1 cellular context compared by ENCODE assay signal in genomic region chr3:152611905-152612304, GRCh38.
TF ChIP-seq lines count a peak whose summit lies in the region.

No MANE protein-coding gene starts in this region.

TF ChIP-seq in K562, 482 proteins besides CTCF, POLR2A, EP300 and RAD21 (continued from another document):
- TF ChIP-seq MITF (IDR thresholded peaks at IDR 0.05): no peak
- TF ChIP-seq CCNT2 (IDR thresholded peaks at IDR 0.05; ENCODE audit: borderline replicate concordance, extremely low read depth, insufficient read length, low read depth, low read length): no peak
- no peak for TF ChIP-seq ATF7 (IDR thresholded peaks at IDR 0.05)
- no peak for TF ChIP-seq ZNF518B (CRISPR knock-in tag; IDR thresholded peaks at IDR 0.05)
- TF ChIP-seq RBM39 (optimal IDR thresholded peaks at IDR 0.05; ENCODE audit: low read depth, low read length): no peak
- no peak for TF ChIP-seq ZNF395 (CRISPR knock-in tag; IDR thresholded peaks at IDR 0.05)
- no peak for TF ChIP-seq TCF7 (IDR thresholded peaks at IDR 0.05; ENCODE audit: borderline replicate concordance)
- no peak for TF ChIP-seq CREB3L1 (IDR thresholded peaks at IDR 0.05; ENCODE audit: borderline replicate concordance, low read depth)
- TF ChIP-seq NUFIP1 (IDR thresholded peaks at IDR 0.05; ENCODE audit: partially characterized antibody): no peak
- no peak for TF ChIP-seq MCM2 (IDR thresholded peaks at IDR 0.05; ENCODE audit: low read depth)
